19 cellular contexts compared by ENCODE assay signal in genomic region chr4:80207664-80208063, GRCh38. TPM values are rescaled to one million over a fixed set of nuclear protein-coding genes. Genes with fewer than 3 reads are reported as not detected.
DNase-seq lines count a peak whose midpoint lies in the region; ATAC-seq, FAIRE-seq and TF ChIP-seq lines count a peak whose summit lies in the region.
"Had no signal": no experiment of that assay in that cellular context is flagged by ENCODE, and none has a peak within 500 bp of the region (broad histone marks: within the 10 kb centered on the region; RNA-seq: fewer than 3 reads in every experiment).

No MANE protein-coding gene starts in this region.

- WGBS in heart left ventricle, 4 donors: 81 to 84% (median 83%) methylated on average over 10 of the region's 10 CpGs
- WGBS in K562 (ENCODE audit: insufficient coverage, low coverage, missing lambda C conversion rate): 98% methylated on average over 9 of the region's 10 CpGs
- 82 to 86% methylated on average over 10 of the region's 10 CpGs for WGBS in sigmoid colon, 2 donors

- H3K79me2 ChIP-seq in K562 (ENCODE audit: control insufficient read depth, insufficient read depth, low read length): no peaks in the 10 kb centered on the region

- CTCF ChIA-PET in K562 (lab: Yijun Ruan, JAX; ENCODE audit: low intra/inter-chr PET ratio): no interaction called here

- TF ChIP-seq EP300 in K562 (IDR thresholded peaks at IDR 0.05; ENCODE audit: low read length) (no peak), sigmoid colon (IDR thresholded peaks at IDR 0.05) (no peak)

- peak overlapping the region; percentile 9 to 63 (median 29) for H3K4me3 Mint-ChIP-seq in nephron

- no peak overlapping the region for H3K4me2 ChIP-seq in K562 (ENCODE audit: insufficient read depth, low read length)
- H3K4me2 ChIP-seq: A549, PC-9 had no signal

- no peak overlapping the region for H3K27ac Mint-ChIP-seq in nephron

- TF ChIP-seq CTCF in left ventricle myocardium inferior (IDR thresholded peaks at IDR 0.05; ENCODE audit: borderline replicate concordance): no peak
- no peak for TF ChIP-seq CTCF in heart left ventricle (IDR thresholded peaks at IDR 0.05)
- no peak for TF ChIP-seq CTCF in K562 (IDR thresholded peaks at IDR 0.05 in 2 of 3, conservative IDR thresholded peaks at IDR 0.05 in 1 of 3; ENCODE audit: insufficient read depth in 2 of 3, low read depth in 1 of 3, low read length in 3 of 3)
- TF ChIP-seq CTCF in nephron (IDR thresholded peaks at IDR 0.05; ENCODE audit: unreplicated experiment in 3 of 3): no peak
- no peak for TF ChIP-seq CTCF in sigmoid colon (IDR thresholded peaks at IDR 0.05)

- ATAC-seq in heart left ventricle: no peak
- no peak for ATAC-seq in K562
- no peak for ATAC-seq in GM18909 (IDR thresholded peaks at IDR 0.05; ENCODE audit: poor library complexity, unreplicated experiment)
- ATAC-seq: A549, GM12878 had no signal

- H3K4me3 ChIP-seq in left ventricle myocardium inferior: peak overlapping the region; percentile 30
- no peak overlapping the region for H3K4me3 ChIP-seq in heart left ventricle
- H3K4me3 ChIP-seq in K562: no peak overlapping the region
- no peak overlapping the region for H3K4me3 ChIP-seq in sigmoid colon
- H3K4me3 ChIP-seq: A549, GM12878, PC-9 had no signal

- peaks cover 16% of the 10 kb centered on the region for H3K4me1 ChIP-seq in left ventricle myocardium inferior
- peaks cover 0 to 17% (median 7%) of the 10 kb centered on the region in 12 donors for H3K4me1 ChIP-seq in heart left ventricle
- peaks cover 6 to 15% of the 10 kb centered on the region in 2 experiments; a peak in 4 of 5 replicates for H3K4me1 ChIP-seq in K562 (replicated peaks in 1 of 2; ENCODE audit: control insufficient read depth in 2 of 2, insufficient read depth in 2 of 2, low read length in 2 of 2)
- H3K4me1 ChIP-seq in sigmoid colon: peaks cover 0 to 13% (median 9%) of the 10 kb centered on the region in 4 donors
- H3K4me1 ChIP-seq: A549 had no signal

- in situ Hi-C loops in K562 (cut with MboI): no loop called here

- BruUV-seq in K562 (replicated peaks; lab: Mats Ljungman, UMichigan): no TSS peak

- H3K9me3 ChIP-seq in left ventricle myocardium inferior (replicated peaks) (no peaks in the 10 kb centered on the region), heart left ventricle (no peaks in the 10 kb centered on the region), K562 (replicated peaks; ENCODE audit: control insufficient read depth, insufficient read depth, low read depth, low read length) (peaks cover 8% of the 10 kb centered on the region), sigmoid colon (no peaks in the 10 kb centered on the region)
- H3K9me3 ChIP-seq: A549 had no signal

- POLR2A ChIA-PET in K562 (lab: Yijun Ruan, JAX): no interaction called here

- H3K36me3 ChIP-seq in left ventricle myocardium inferior (no peaks in the 10 kb centered on the region), heart left ventricle (no peaks in the 10 kb centered on the region), K562 (ENCODE audit: control insufficient read depth, insufficient read depth, low read length) (no peaks in the 10 kb centered on the region), sigmoid colon (no peaks in the 10 kb centered on the region)

- no peak overlapping the region for H2AFZ ChIP-seq in K562 (ENCODE audit: low read depth, low read length)
- H2AFZ ChIP-seq: PC-9 had no signal

- peaks cover 94% of the 10 kb centered on the region for H3K27me3 Mint-ChIP-seq in nephron (ENCODE audit: low read depth)

- H3K27ac ChIP-seq in left ventricle myocardium inferior (replicated peaks): no peak overlapping the region
- no peak overlapping the region for H3K27ac ChIP-seq in heart left ventricle
- H3K27ac ChIP-seq in K562 (ENCODE audit: extremely low read depth, low read depth, low read length): no peak overlapping the region; the same call in 2 of the 3 replicates
- no peak overlapping the region for H3K27ac ChIP-seq in sigmoid colon
- H3K27ac ChIP-seq: A549, C4-2B, PC-9 had no signal

- intact Hi-C loops in left ventricle myocardium inferior (cut with micrococcal nuclease) (no loop called here), heart left ventricle (cut with DNase I) (no loop called here), K562 (cut with micrococcal nuclease) (no loop called here), sigmoid colon (cut with DNase I) (loop anchor here (10.0 kb wide), 1 partner anchor 127 kb away; the partner anchor contains the start of gene CFAP299)

- peaks cover 6% of the 10 kb centered on the region for H3K9me3 Mint-ChIP-seq in nephron

- no peak for FAIRE-seq in K562 (lab: Jason Lieb, UNC)
- FAIRE-seq: A549 had no signal

- no peaks in the 10 kb centered on the region for H3K36me3 Mint-ChIP-seq in nephron (ENCODE audit: low read depth)

- H3K27me3 ChIP-seq in left ventricle myocardium inferior (ENCODE audit: low read depth) (peaks cover 59% of the 10 kb centered on the region), heart left ventricle (peaks cover 0 to 47% (median 8%) of the 10 kb centered on the region in 9 donors), K562 (ENCODE audit: control insufficient read depth in 2 of 2, insufficient read depth in 2 of 2, low read length in 2 of 2) (no peaks in the 10 kb centered on the region; a peak in 1 of 5 replicates), sigmoid colon (no peaks in the 10 kb centered on the region)

- H3K9me1 ChIP-seq in K562 (ENCODE audit: control insufficient read depth, insufficient read depth, low read length): no peaks in the 10 kb centered on the region

- TF ChIP-seq RAD21 in K562 (CRISPR knock-in tag; conservative IDR thresholded peaks at IDR 0.05 in 1 of 2, IDR thresholded peaks at IDR 0.05 in 1 of 2): no peak

- no peak overlapping the region for H3K9ac ChIP-seq in K562 (ENCODE audit: insufficient read depth in 1 of 2, low read depth in 2 of 2, low read length in 2 of 2)

- H3K4me1 Mint-ChIP-seq in nephron: peaks cover 9% of the 10 kb centered on the region

- no peak for TF ChIP-seq POLR2A in heart left ventricle (IDR thresholded peaks at IDR 0.05)
- no peak for TF ChIP-seq POLR2A in K562 (conservative IDR thresholded peaks at IDR 0.05)
- TF ChIP-seq POLR2A in sigmoid colon (IDR thresholded peaks at IDR 0.05): no peak

- no peak for DNase-seq in left ventricle myocardium inferior
- no peak for DNase-seq in heart left ventricle
- DNase-seq in K562 (ENCODE audit: extremely low read depth in 1 of 4, low spot score in 3 of 4): no peak
- DNase-seq in CD1c-positive myeloid dendritic cell (ENCODE audit: extremely low spot score): no peak
- no peak for DNase-seq in sigmoid colon
- DNase-seq in putamen (ENCODE audit: low spot score): no peak
- DNase-seq: Calu3, Karpas-422, MM.1S, NCI-H1105, NCI-H1694 treated with DMSO at 0.1 percent for 48 hours, NCI-H345, NCI-H526 treated with DMSO at 0.1 percent for 48 hours, PC-9 had no signal

- H4K20me1 ChIP-seq in K562 (replicated peaks; ENCODE audit: control insufficient read depth, insufficient read depth, low read length): no peaks in the 10 kb centered on the region

TF ChIP-seq in K562, 482 proteins besides CTCF, POLR2A, EP300 and RAD21 (continues in another document):
- TF ChIP-seq ERF (CRISPR knock-in tag; IDR thresholded peaks at IDR 0.05): no peak

RNA-seq across cellular contexts. Expression of gene PRDM8, which starts 10.4 kb away (rescaled TPM):
- total RNA-seq in left ventricle myocardium inferior (0.66 TPM), heart left ventricle (1 to 10 TPM in 4 of 9 donors, under 1 TPM in 5; 0.39 to 1.9 (median 0.84) TPM), K562 (2014; rRNA removed) (not detected in 2 replicates), K562 (2014; rRNA removed; fragmentation: Illumina TruSeq; extraction: Trizol) (not detected in 2 replicates), K562 (2015; rRNA removed; fragmentation: Illumina TruSeq; extraction: Trizol) (not detected in 2 replicates), K562 (2021) (0.07 and 0.40 TPM in 2 replicates), sigmoid colon (10 to 100 TPM; 14.3 to 17.4 (median 15.6) TPM)
- polyA plus RNA-seq in heart left ventricle (under 1 TPM; 0.26 to 0.76 TPM), K562 (2011; rRNA removed) (not detected in 2 replicates), K562 (2014; fragmentation: Illumina TruSeq; extraction: Trizol) (not detected in 2 replicates), K562 (2014; fragmentation: Nextera tagmentation; extraction: Ambion mirVana) (not detected), K562 (2014; rRNA removed) (not detected in 2 replicates), sigmoid colon (1 to 10 TPM in 2 of 3 donors, not detected in 1; 1.2 to 2.8 TPM)
- not detected in 2 replicates for total RNA-seq in K562 (2011; cell fraction: chromatin; rRNA removed; ENCODE audit: low replicate concordance)
- total RNA-seq in K562 (2011; cell fraction: nucleolus; rRNA removed): not detected in 2 replicates
- not detected in 2 replicates for total RNA-seq in K562 (2011; cell fraction: nucleoplasm; rRNA removed)
- not detected in 2 replicates for polyA plus RNA-seq in K562 (2011; cell fraction: cytosol; rRNA removed)
- not detected in 2 replicates for polyA plus RNA-seq in K562 (2011; cell fraction: nucleus; rRNA removed)
- not detected in 2 replicates for polyA plus RNA-seq in K562 (2012)
- polyA minus RNA-seq in K562 (2011; rRNA and poly(A)+ RNA removed): not detected in 2 replicates
- polyA minus RNA-seq in K562 (2011; cell fraction: cytosol; rRNA and poly(A)+ RNA removed): not detected in 2 replicates
- not detected in 2 replicates for polyA minus RNA-seq in K562 (2011; cell fraction: nucleus; rRNA and poly(A)+ RNA removed)

RNA-seq across cellular contexts. Expression of gene FGF5, which starts 58.8 kb away (rescaled TPM):
- total RNA-seq in left ventricle myocardium inferior (1.2 TPM), heart left ventricle (under 1 TPM in 7 of 9 donors, not detected in 2; 0.10 to 0.83 (median 0.37) TPM), K562 (2014; rRNA removed) (0.37 and 0.41 TPM in 2 replicates), K562 (2014; rRNA removed; fragmentation: Illumina TruSeq; extraction: Trizol) (1.1 and 1.4 TPM in 2 replicates), K562 (2015; rRNA removed; fragmentation: Illumina TruSeq; extraction: Trizol) (0.68 and 0.76 TPM in 2 replicates), K562 (2021) (2.0 and 2.7 TPM in 2 replicates), sigmoid colon (1 to 10 TPM in 3 of 4 donors, under 1 TPM in 1; 0.33 to 6.2 (median 1.1) TPM)
- polyA plus RNA-seq in heart left ventricle (under 1 TPM; 0.22 to 0.27 TPM), K562 (2011; rRNA removed) (2.2 and 2.7 TPM in 2 replicates), K562 (2014; fragmentation: Illumina TruSeq; extraction: Trizol) (1.4 TPM in 2 replicates), K562 (2014; fragmentation: Nextera tagmentation; extraction: Ambion mirVana) (under 1 TPM; 0.38 to 0.61 TPM), K562 (2014; rRNA removed) (1.1 and 1.2 TPM in 2 replicates), sigmoid colon (under 1 TPM in 1 of 3 donors, not detected in 2; 0.03 TPM)
- 3.0 and 3.2 TPM in 2 replicates for total RNA-seq in K562 (2011; cell fraction: chromatin; rRNA removed; ENCODE audit: low replicate concordance)
- 2.0 and 3.2 TPM in 2 replicates for total RNA-seq in K562 (2011; cell fraction: nucleolus; rRNA removed)
- total RNA-seq in K562 (2011; cell fraction: nucleoplasm; rRNA removed): 3.2 and 6.8 TPM in 2 replicates
- polyA plus RNA-seq in K562 (2011; cell fraction: cytosol; rRNA removed): 1.3 and 3.6 TPM in 2 replicates
- polyA plus RNA-seq in K562 (2011; cell fraction: nucleus; rRNA removed): 0.93 and 2.8 TPM in 2 replicates
- polyA plus RNA-seq in K562 (2012): 1.2 and 2.4 TPM in 2 replicates
- 2.2 and 2.5 TPM in 2 replicates for polyA minus RNA-seq in K562 (2011; rRNA and poly(A)+ RNA removed)
- polyA minus RNA-seq in K562 (2011; cell fraction: cytosol; rRNA and poly(A)+ RNA removed): 1.7 and 4.0 TPM in 2 replicates
- polyA minus RNA-seq in K562 (2011; cell fraction: nucleus; rRNA and poly(A)+ RNA removed): 3.9 and 6.6 TPM in 2 replicates
- total RNA-seq: PC-9 had no signal
